Comparison of ENCODE assay signal across 8 cellular contexts in genomic region chr16:69726313-69727060, GRCh38. TPM values are rescaled to one million over a fixed set of nuclear protein-coding genes. Genes with fewer than 3 reads are reported as not detected.
A peak's percentile ranks its signal among the peaks of the same experiment; 100 is the strongest.
DNase-seq lines count a peak whose midpoint lies in the region; ATAC-seq and TF ChIP-seq lines count a peak whose summit lies in the region.

Gene NQO1, minus strand, starts transcription at chr16:69726560. Its CDS starts 121 bp downstream, at chr16:69726439.

- H3K36me3 ChIP-seq in DOHH2 (ENCODE audit: control insufficient read depth, low read length) (no peaks in the 10 kb centered on the region), neural progenitor cell (no peaks in the 10 kb centered on the region)

- H3F3A ChIP-seq in DOHH2 (ENCODE audit: control insufficient read depth, insufficient read depth) = no peaks in the 10 kb centered on the region
- peaks cover 40% of the 10 kb centered on the region for H3F3A ChIP-seq in neural progenitor cell (ENCODE audit: low read depth)

- peak within 1 kb of the TSS; percentile 94 for H3K4me3 Mint-ChIP-seq in neural progenitor cell

- DNase-seq in Kasumi-1 (lab: John Stamatoyannopoulos, UW) = peak; percentile 92 to 94
- peak; percentile 97 to 99 for DNase-seq in SHP77 (lab: John Stamatoyannopoulos, UW)
- peak; percentile 90 for DNase-seq in activated gamma-delta T cell treated with Interleukin-2 at 50 U/mL for 16 hours
- DNase-seq in foreskin fibroblast = peak; percentile 98 to 99
- peak; percentile 95 for DNase-seq in neural progenitor cell (ENCODE audit: low spot score)
- DNase-seq in stromal cell of bone marrow (ENCODE audit: low read depth) = peak; percentile 94

- no peaks in the 10 kb centered on the region for H3K9me2 ChIP-seq in DOHH2 (replicated peaks; ENCODE audit: control insufficient read depth, low read length)

- no peak for TF ChIP-seq CTCF in DOHH2 (IDR thresholded peaks at IDR 0.05; ENCODE audit: low read depth, low read length, poor library complexity, severe bottlenecking)
- no peak for TF ChIP-seq CTCF in foreskin fibroblast (IDR thresholded peaks at IDR 0.05; ENCODE audit: low read depth, low read length)
- no peak for TF ChIP-seq CTCF in neural progenitor cell (IDR thresholded peaks at IDR 0.05)

- H3K27me3 Mint-ChIP-seq in neural progenitor cell (ENCODE audit: insufficient read depth, low read depth) = no peaks in the 10 kb centered on the region

- H3K4me2 ChIP-seq in DOHH2 (ENCODE audit: low read length) (peak within 1 kb of the TSS; percentile 71), neural progenitor cell (peak within 1 kb of the TSS; percentile 95)

- no peaks in the 10 kb centered on the region for H3K9me3 Mint-ChIP-seq in neural progenitor cell

- H3K9ac ChIP-seq in neural progenitor cell = peak within 1 kb of the TSS; percentile 41

- peaks cover 3% of the 10 kb centered on the region; the same call in 1 of the 2 replicates for H3K79me2 ChIP-seq in DOHH2 (ENCODE audit: control insufficient read depth, low read length)
- peaks cover 11% of the 10 kb centered on the region for H3K79me2 ChIP-seq in neural progenitor cell (ENCODE audit: low read depth)

- H3K27ac ChIP-seq in DOHH2 (ENCODE audit: low read depth, low read length) (peak within 1 kb of the TSS; percentile 39), neural progenitor cell (peak within 1 kb of the TSS; percentile 77)

- H3K27me3 ChIP-seq in DOHH2 (ENCODE audit: control insufficient read depth, low read length) = no peaks in the 10 kb centered on the region
- no peaks in the 10 kb centered on the region for H3K27me3 ChIP-seq in neural progenitor cell

- H3K4me1 ChIP-seq in DOHH2 (ENCODE audit: control insufficient read depth, low read length) = peaks cover 21% of the 10 kb centered on the region
- peaks cover 16% of the 10 kb centered on the region for H3K4me1 ChIP-seq in neural progenitor cell

- H3K4me1 Mint-ChIP-seq in neural progenitor cell = peaks cover 44% of the 10 kb centered on the region

- no peaks in the 10 kb centered on the region for H3K36me3 Mint-ChIP-seq in neural progenitor cell

- H3K9me3 ChIP-seq in DOHH2 (ENCODE audit: control insufficient read depth, insufficient read depth, low read length) = no peaks in the 10 kb centered on the region
- no peaks in the 10 kb centered on the region for H3K9me3 ChIP-seq in neural progenitor cell (ENCODE audit: low read depth)

- peak within 1 kb of the TSS; percentile 78 for H2AFZ ChIP-seq in neural progenitor cell (replicated peaks)

- H4K20me1 ChIP-seq in DOHH2 (ENCODE audit: control insufficient read depth, insufficient read depth, low read depth, low read length) = no peaks in the 10 kb centered on the region
- H4K20me1 ChIP-seq in neural progenitor cell (ENCODE audit: low read depth) = no peaks in the 10 kb centered on the region

- ATAC-seq in GM21786 (IDR thresholded peaks at IDR 0.05; ENCODE audit: unreplicated experiment) = peak; percentile 98

- peak within 1 kb of the TSS; percentile 89 for H3K27ac Mint-ChIP-seq in neural progenitor cell

- H3K4me3 ChIP-seq in DOHH2 (ENCODE audit: low read length) (peak within 1 kb of the TSS; percentile 77), foreskin fibroblast (ENCODE audit: low read depth in 1 of 2, low read length in 2 of 2) (peak within 1 kb of the TSS; percentile 69 to 76), neural progenitor cell (peak within 1 kb of the TSS; percentile 56)

RNA-seq across cellular contexts. Expression of gene NQO1, which starts in this region (rescaled TPM):
- 11.4 and 18.1 TPM in 2 replicates for total RNA-seq in neural progenitor cell (ENCODE audit: low replicate concordance)

Comparison
In these comparisons a context has a peak if more than half of its experiments do, and no peak if none do; other contexts are left out.
1. Peak in every context shown above with its lines: DNase-seq, ATAC-seq, H3K4me3 ChIP-seq and H3K27ac ChIP-seq.